In genomic region chr4:25386926-25387325, GRCh38 we compare ENCODE assay signal across 4 cellular contexts.
TF ChIP-seq lines count a peak whose summit lies in the region.

No MANE protein-coding gene starts in this region.

TF ChIP-seq in SK-N-SH, 30 proteins besides CTCF, POLR2A, EP300 and RAD21:
- TF ChIP-seq REST (IDR thresholded peaks at IDR 0.05; ENCODE audit: low read depth, low read length) (peak; percentile 52; the same call in 1 of the 2 replicates), MAX (IDR thresholded peaks at IDR 0.05; ENCODE audit: low read depth) (no peak)

TF ChIP-seq in SK-N-SH treated with all-trans-retinoic acid at 6 μM for 48 hours, 23 proteins besides CTCF, POLR2A, EP300 and RAD21 (continued from another document):
- TF ChIP-seq CREB5 (CRISPR knock-in tag; IDR thresholded peaks at IDR 0.05; ENCODE audit: low read depth): no peak

TF ChIP-seq in A549, 52 proteins besides CTCF, POLR2A, EP300 and RAD21 (continued from another document):
- peak; percentile 59; the same call in 1 of the 2 replicates for TF ChIP-seq REST (IDR thresholded peaks at IDR 0.05)
TF ChIP-seq in A549: peak in this region for 1.

TF ChIP-seq in HEK293, 187 proteins besides CTCF, POLR2A, EP300 and RAD21 (continued from another document):
- TF ChIP-seq REST (tag by site-specific recombination; IDR thresholded peaks at IDR 0.05): peak; percentile 86
